Comparison of ENCODE assay signal across 1 cellular context in the genomic region with DNA sequence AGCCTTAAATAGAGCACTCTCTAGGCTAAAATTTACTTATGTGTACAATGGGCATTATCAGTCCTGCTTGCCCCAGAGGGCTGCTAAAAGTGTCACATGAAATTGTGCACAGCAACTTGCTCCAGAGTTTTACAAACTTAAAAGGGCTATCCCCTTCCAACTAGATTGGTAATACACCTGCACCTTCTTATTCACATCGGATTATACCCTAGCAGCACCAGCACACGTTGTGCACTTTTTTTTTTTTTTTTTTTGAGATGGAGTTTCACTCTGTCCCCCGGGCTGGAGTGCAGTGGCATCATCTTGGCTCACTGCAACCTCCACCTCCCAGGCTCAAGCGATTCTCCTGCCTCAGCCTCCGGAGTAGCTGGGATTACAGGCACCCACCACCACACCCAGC. TPM values are rescaled to one million over a fixed set of nuclear protein-coding genes. Genes with fewer than 3 reads are reported as not detected.
"Had no signal": no experiment of that assay in that cellular context is flagged by ENCODE, and none has a peak within 500 bp of the region (broad histone marks: within the 10 kb centered on the region; RNA-seq: fewer than 3 reads in every experiment).

No MANE protein-coding gene starts in this region.

RNA-seq across cellular contexts. Expression of gene CDR2L, which starts 56.4 kb away (rescaled TPM):
- polyA plus RNA-seq: IgD-negative memory B cell had no signal
